ENCODE assay signal across 7 cellular contexts in genomic region chr7:131107343-131108211, GRCh38.
A peak's percentile ranks its signal among the peaks of the same experiment; 100 is the strongest.
DNase-seq lines count a peak whose midpoint lies in the region; ATAC-seq, FAIRE-seq and TF ChIP-seq lines count a peak whose summit lies in the region.

No MANE protein-coding gene starts in this region.

- peak overlapping the region; percentile 89 for H3K4me2 ChIP-seq in K562 (ENCODE audit: insufficient read depth, low read length)

- no peaks in the 10 kb centered on the region for H3K27me3 ChIP-seq in K562 (ENCODE audit: control insufficient read depth in 2 of 2, insufficient read depth in 2 of 2, low read length in 2 of 2)

- ATAC-seq in GM18498 (IDR thresholded peaks at IDR 0.05; ENCODE audit: unreplicated experiment): peak; percentile 43
- ATAC-seq in HG02678 (IDR thresholded peaks at IDR 0.05; ENCODE audit: unreplicated experiment): peak; percentile 50
- ATAC-seq in K562: peak; percentile 57

- H3K9me1 ChIP-seq in K562 (ENCODE audit: control insufficient read depth, insufficient read depth, low read length): no peaks in the 10 kb centered on the region

- H3K4me3 ChIP-seq in K562 (peak overlapping the region; percentile 61), iPS-11a (ENCODE audit: low read depth, low read length) (peak overlapping the region; percentile 82), skeletal muscle cell (ENCODE audit: low read depth, low read length) (peak overlapping the region; percentile 72)

- TF ChIP-seq POLR2A in K562 (conservative IDR thresholded peaks at IDR 0.05): peak; percentile 63

- H3K9ac ChIP-seq in K562 (ENCODE audit: insufficient read depth in 1 of 2, low read depth in 2 of 2, low read length in 2 of 2): peak overlapping the region; percentile 76 to 94

- H4K20me1 ChIP-seq in K562 (replicated peaks; ENCODE audit: control insufficient read depth, insufficient read depth, low read length): 0 out of 2 replicates have a peak, but pooled peaks cover 4% of the 10 kb centered on the region

- peak overlapping the region; percentile 84 for H3K27ac ChIP-seq in K562 (ENCODE audit: extremely low read depth, low read depth, low read length)

- peaks cover 36% of the 10 kb centered on the region for H3K79me2 ChIP-seq in K562 (ENCODE audit: control insufficient read depth, insufficient read depth, low read length)

- no peak for FAIRE-seq in K562 (lab: Jason Lieb, UNC)

- in situ Hi-C loops in K562 (cut with MboI): no loop called here

- H3K4me1 ChIP-seq in K562 (replicated peaks in 1 of 2; ENCODE audit: control insufficient read depth in 2 of 2, insufficient read depth in 2 of 2, low read length in 2 of 2): peaks cover 41 to 49% of the 10 kb centered on the region in 2 experiments

- CTCF ChIA-PET in K562 (lab: Yijun Ruan, JAX; ENCODE audit: low intra/inter-chr PET ratio): interaction anchor here (0.5 kb wide), 1 partner anchor 218 kb away, joined by 3 read pairs; no protein-coding TSS in a partner anchor

- H3K9me3 ChIP-seq in K562 (replicated peaks; ENCODE audit: control insufficient read depth, insufficient read depth, low read depth, low read length): no peaks in the 10 kb centered on the region

- no peaks in the 10 kb centered on the region for H3K36me3 ChIP-seq in K562 (ENCODE audit: control insufficient read depth, insufficient read depth, low read length)

- no peak; a peak in 1 of 4 replicates for TF ChIP-seq RAD21 in K562 (CRISPR knock-in tag; conservative IDR thresholded peaks at IDR 0.05 in 1 of 2, IDR thresholded peaks at IDR 0.05 in 1 of 2)

- intact Hi-C loops in K562 (cut with micrococcal nuclease): loop anchor here (1.0 kb wide), 1 partner anchor 35 kb away; no protein-coding TSS in a partner anchor

- BruUV-seq in K562 (replicated peaks; lab: Mats Ljungman, UMichigan): TSS peak; percentile 42

- peak in 2 of 3 experiments; percentile 17 to 26; a peak in 2 of 6 replicates for TF ChIP-seq CTCF in K562 (IDR thresholded peaks at IDR 0.05 in 2 of 3, conservative IDR thresholded peaks at IDR 0.05 in 1 of 3; ENCODE audit: insufficient read depth in 2 of 3, low read depth in 1 of 3, low read length in 3 of 3)

- POLR2A ChIA-PET in K562 (lab: Yijun Ruan, JAX): interaction anchor here (0.5 to 1.6 kb wide), 8 partner anchors 10 to 457 kb away, joined by 3 to 7 read pairs (median 3); no protein-coding TSS in a partner anchor

- WGBS in K562 (ENCODE audit: insufficient coverage, low coverage, missing lambda C conversion rate): 1% methylated on average over 63 of the region's 63 CpGs

- DNase-seq in NCI-H146 (lab: John Stamatoyannopoulos, UW) (peak; percentile 69), T1000 (lab: John Stamatoyannopoulos, UW) (peak; percentile 15), K562 (ENCODE audit: extremely low read depth in 1 of 4, low spot score in 3 of 4) (peak; percentile 74 to 86 (median 78)), skeletal muscle cell (ENCODE audit: low read depth) (peak; percentile 55)

- TF ChIP-seq EP300 in K562 (IDR thresholded peaks at IDR 0.05; ENCODE audit: low read length): no peak

- peak overlapping the region; percentile 94 for H2AFZ ChIP-seq in K562 (ENCODE audit: low read depth, low read length)

TF ChIP-seq in K562, 482 proteins besides CTCF, POLR2A, EP300 and RAD21 (continues in another document):
- TF ChIP-seq GTF2E2 (tag; IDR thresholded peaks at IDR 0.05) (peak; percentile 88; the same call in 1 of the 2 replicates), CBFA2T3 (IDR thresholded peaks at IDR 0.05) (no peak), ZNF282 (CRISPR knock-in tag; IDR thresholded peaks at IDR 0.05) (no peak), HEY1 (CRISPR knock-in tag; IDR thresholded peaks at IDR 0.05; ENCODE audit: borderline replicate concordance) (no peak; the same call in 1 of the 2 replicates), MTF1 (CRISPR knock-in tag; IDR thresholded peaks at IDR 0.05; ENCODE audit: borderline replicate concordance) (no peak), MAX (CRISPR knock-in tag; IDR thresholded peaks at IDR 0.05) (peak; percentile 39; the same call in 1 of the 2 replicates), PRDM10 (IDR thresholded peaks at IDR 0.05; ENCODE audit: partially characterized antibody) (no peak), NEUROD1 (IDR thresholded peaks at IDR 0.05; ENCODE audit: borderline replicate concordance, low read depth, low read length, partially characterized antibody) (no peak), ZBTB7A (IDR thresholded peaks at IDR 0.05; ENCODE audit: borderline replicate concordance, control insufficient read depth, low read depth, low read length) (peak; percentile 92), CSDE1 (IDR thresholded peaks at IDR 0.05) (no peak), RBM34 (IDR thresholded peaks at IDR 0.05; ENCODE audit: borderline replicate concordance, insufficient read depth, low read length) (no peak), SMAD1 (IDR thresholded peaks at IDR 0.05; ENCODE audit: low read depth, low read length, partially characterized antibody) (peak; percentile 15), ARID1B (IDR thresholded peaks at IDR 0.05) (0 out of 2 replicates have a peak, but pooled peaks have one; percentile 13), KLF1 (tag; IDR thresholded peaks at IDR 0.05) (no peak), RBM22 (IDR thresholded peaks at IDR 0.05; ENCODE audit: low read depth, low read length, poor library complexity, severe bottlenecking) (peak; percentile 33), DNMT1 (IDR thresholded peaks at IDR 0.05) (no peak), ID3 (CRISPR knock-in tag; IDR thresholded peaks at IDR 0.05) (no peak), ID3 (tag; IDR thresholded peaks at IDR 0.05) (no peak), POLR2AphosphoS2 (IDR thresholded peaks at IDR 0.05; ENCODE audit: low read length) (no peak), ZBTB12 (CRISPR knock-in tag; IDR thresholded peaks at IDR 0.05) (no peak)
- TF ChIP-seq, protein P1, sequence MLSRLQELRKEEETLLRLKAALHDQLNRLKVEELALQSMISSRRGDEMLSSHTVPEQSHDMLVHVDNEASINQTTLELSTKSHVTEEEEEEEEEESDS (CRISPR knock-in tag; IDR thresholded peaks at IDR 0.05): no peak
- TF ChIP-seq, protein P2, sequence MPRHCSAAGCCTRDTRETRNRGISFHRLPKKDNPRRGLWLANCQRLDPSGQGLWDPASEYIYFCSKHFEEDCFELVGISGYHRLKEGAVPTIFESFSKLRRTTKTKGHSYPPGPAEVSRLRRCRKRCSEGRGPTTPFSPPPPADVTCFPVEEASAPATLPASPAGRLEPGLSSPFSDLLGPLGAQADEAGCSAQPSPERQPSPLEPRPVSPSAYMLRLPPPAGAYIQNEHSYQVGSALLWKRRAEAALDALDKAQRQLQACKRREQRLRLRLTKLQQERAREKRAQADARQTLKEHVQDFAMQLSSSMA (CRISPR knock-in tag; IDR thresholded peaks at IDR 0.05): 0 out of 2 replicates have a peak, but pooled peaks have one; percentile 53
- TF ChIP-seq, protein P3, sequence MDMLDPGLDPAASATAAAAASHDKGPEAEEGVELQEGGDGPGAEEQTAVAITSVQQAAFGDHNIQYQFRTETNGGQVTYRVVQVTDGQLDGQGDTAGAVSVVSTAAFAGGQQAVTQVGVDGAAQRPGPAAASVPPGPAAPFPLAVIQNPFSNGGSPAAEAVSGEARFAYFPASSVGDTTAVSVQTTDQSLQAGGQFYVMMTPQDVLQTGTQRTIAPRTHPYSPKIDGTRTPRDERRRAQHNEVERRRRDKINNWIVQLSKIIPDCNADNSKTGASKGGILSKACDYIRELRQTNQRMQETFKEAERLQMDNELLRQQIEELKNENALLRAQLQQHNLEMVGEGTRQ (CRISPR knock-in tag; IDR thresholded peaks at IDR 0.05): peak; percentile 98

Comparison
In these comparisons a context has a peak if more than half of its experiments do, and no peak if none do; other contexts are left out.
1. Peak in every context shown above with its lines: DNase-seq, ATAC-seq, H3K4me3 ChIP-seq and H3K27ac ChIP-seq.
2. DNase-seq: peak in every context shown above with its lines; median percentile 78 in K562; 69 in NCI-H146; 55 in skeletal muscle cell; 15 in T1000.